In the genomic region with DNA sequence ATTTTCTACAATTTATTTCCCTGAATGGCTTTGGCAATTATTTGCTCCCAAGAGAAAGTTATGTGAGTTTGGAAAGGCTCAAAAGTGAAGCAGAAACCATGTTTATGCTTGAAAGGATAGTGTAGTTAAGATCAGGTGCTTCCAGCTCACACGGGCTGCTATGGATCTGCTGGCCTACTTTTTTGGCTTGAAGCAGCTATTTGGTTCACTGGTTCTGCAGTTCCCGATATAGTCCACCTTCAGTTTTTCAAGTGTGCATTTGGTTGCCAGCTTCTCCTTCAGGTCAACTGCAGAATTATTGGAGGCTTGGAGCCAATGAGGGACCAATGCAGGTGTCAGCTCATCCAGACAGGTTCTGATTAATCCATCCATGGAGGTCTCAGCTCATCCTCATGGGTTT, we compare ENCODE assay signal across 8 cellular contexts.
"Had no signal": no experiment of that assay in that cellular context is flagged by ENCODE, and none has a peak within 500 bp of the region (broad histone marks: within the 10 kb centered on the region; RNA-seq: fewer than 3 reads in every experiment).

No MANE protein-coding gene starts in this region.

- DNase-seq: GDM1, GF-D8 had no signal

- ATAC-seq: GM12878 had no signal

- H3K4me3 ChIP-seq: GM12878 had no signal

- FAIRE-seq: G401.6, GM12878, GM12891, GM12892, GM18507, GM19239 had no signal
